ENCODE assay signal across 26 cellular contexts in the genomic region with DNA sequence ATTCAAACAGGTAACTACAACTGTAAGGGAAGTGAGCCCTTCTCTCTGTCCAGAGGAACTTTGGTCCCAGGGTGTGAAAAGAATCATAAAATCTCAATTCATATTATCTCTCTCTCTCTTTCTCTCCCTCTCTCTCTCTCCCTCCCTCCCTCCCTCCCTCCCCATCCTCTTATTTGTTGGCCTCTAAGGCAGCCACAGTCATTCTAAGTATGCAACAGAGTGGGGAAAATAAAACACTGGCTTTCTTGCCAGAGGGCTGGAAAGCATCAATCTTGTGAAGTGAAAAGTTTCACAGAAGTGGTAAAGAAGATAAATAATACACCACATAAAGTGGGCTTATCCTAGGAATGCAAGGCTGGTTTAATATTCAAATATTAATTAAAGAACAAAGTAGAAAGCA.
"Had no signal": no experiment of that assay in that cellular context is flagged by ENCODE, and none has a peak within 500 bp of the region (broad histone marks: within the 10 kb centered on the region; RNA-seq: fewer than 3 reads in every experiment).

No MANE protein-coding gene starts in this region.

- H3K4me1 ChIP-seq: colonic mucosa, esophagus muscularis mucosa, gastrocnemius medialis, heart right ventricle, left lung, psoas muscle, stomach, thyroid gland, vagina had no signal

- H3K4me3 ChIP-seq: colonic mucosa, esophagus muscularis mucosa, gastrocnemius medialis, heart right ventricle, left lung, psoas muscle, stomach, thyroid gland, vagina had no signal

- FAIRE-seq: endothelial cell of umbilical vein, islet of Langerhans, small intestine had no signal

- ATAC-seq: gastrocnemius medialis; heart right ventricle; left cardiac atrium; left lung; naive thymus-derived CD8-positive, alpha-beta T cell; psoas muscle; right cardiac atrium; stimulated activated effector memory CD8-positive, alpha-beta T cell treated with anti-CD3 and anti-CD28 coated beads, Interleukin-12 subunit alpha, Interleukin-12 subunit beta, amount 100 ng/mL, for 72 hours had no signal

- H3K27me3 ChIP-seq: colonic mucosa, esophagus muscularis mucosa, gastrocnemius medialis, heart right ventricle, left lung, stomach, thyroid gland, vagina had no signal

- H3K27ac ChIP-seq: colonic mucosa, esophagus muscularis mucosa, gastrocnemius medialis, heart right ventricle, left lung, psoas muscle, stomach, thyroid gland, vagina had no signal

- H3K9me3 ChIP-seq: colonic mucosa, gastrocnemius medialis, thyroid gland had no signal

- H3K36me3 ChIP-seq: colonic mucosa, esophagus muscularis mucosa, gastrocnemius medialis, heart right ventricle, left lung, stomach, thyroid gland, vagina had no signal

- DNase-seq: colonic mucosa; effector memory CD4-positive, alpha-beta T cell; foreskin fibroblast; gastrocnemius medialis; glutamatergic neuron; heart right ventricle; hippocampal formation; left cardiac atrium; left lung; naive thymus-derived CD8-positive, alpha-beta T cell; nephron progenitor cell; nucleus accumbens; psoas muscle; right cardiac atrium; small intestine; stimulated activated CD4-positive, alpha-beta T cell treated with anti-CD3 and anti-CD28 coated beads, Interleukin-1b, Interleukin-23, amount 100 ng/mL, for 48 hours; stimulated activated CD4-positive, alpha-beta T cell treated with anti-CD3 and anti-CD28 coated beads, Interleukin-4, amount 100 ng/mL, for 1 hour; stimulated activated naive CD4-positive, alpha-beta T cell treated with Interleukin-2 at 50 U/mL for 16 hours; stomach; thyroid gland; trophoblast cell had no signal
